ENCODE assay signal across 24 cellular contexts in genomic region chr7:133114519-133114918, GRCh38.
"Had no signal": no experiment of that assay in that cellular context is flagged by ENCODE, and none has a peak within 500 bp of the region (broad histone marks: within the 10 kb centered on the region; RNA-seq: fewer than 3 reads in every experiment).

No MANE protein-coding gene starts in this region.

- H3K4me3 Mint-ChIP-seq: activated B cell treated with CpG ODN at 0.5 μM for 24 hours; activated CD4-positive, alpha-beta T cell treated with anti-CD3 and anti-CD28 coated beads, Interleukin-2, amount 10 ng/mL, durations not matched to agents 24 days and 14 days; activated CD8-positive, alpha-beta memory T cell treated with anti-CD3 and anti-CD28 coated beads, Interleukin-2, amount 10 ng/mL, durations not matched to agents 7 days and 5 days; activated T-cell treated with anti-CD3 and anti-CD28 coated beads, Interleukin-2, amount 50 U/mL, for 24 hours; activated T-helper 1 cell treated with anti-CD3 and anti-CD28 coated beads, Interleukin-12 subunit alpha, Interleukin-12 subunit beta, Interleukin-2, Interleukin-4 antibody, amounts not matched to agents 30 ng/mL and 10 ng/mL and 1 ng/mL, durations not matched to agents 14 hours and 24 hours and 36 hours; brain; central memory CD8-positive, alpha-beta T cell; T-helper 17 cell had no signal

- ATAC-seq: activated CD8-positive, alpha-beta memory T cell treated with anti-CD3 and anti-CD28 coated beads, Interleukin-2, amount 10 ng/mL, durations not matched to agents 7 days and 5 days; activated naive CD4-positive, alpha-beta T cell treated with anti-CD3 and anti-CD28 coated beads, Interleukin-2, amount 50 U/mL, for 72 hours; PC-3; T-helper 17 cell had no signal

- DNase-seq: activated B cell treated with CpG ODN at 0.5 μM for 24 hours; activated CD4-positive, alpha-beta T cell treated with anti-CD3 and anti-CD28 coated beads for 1 hour; activated CD4-positive, alpha-beta T cell treated with anti-CD3 and anti-CD28 coated beads, Interleukin-2, amount 10 ng/mL, durations not matched to agents 24 days and 14 days; activated CD4-positive, alpha-beta T cell treated with anti-CD3 and anti-CD28 coated beads, Interleukin-2, amount 50 U/mL, for 48 hours; activated CD8-positive, alpha-beta memory T cell treated with anti-CD3 and anti-CD28 coated beads, Interleukin-2, amount 10 ng/mL, durations not matched to agents 7 days and 5 days; activated effector memory CD4-positive, alpha-beta T cell treated with anti-CD3 and anti-CD28 coated beads, Interleukin-2, amount 50 U/mL, for 16 hours; activated naive CD4-positive, alpha-beta T cell treated with Interleukin-2 at 50 U/mL for 16 hours; activated T-cell treated with anti-CD3 and anti-CD28 coated beads, Interleukin-2, amount 50 U/mL, for 24 hours; amygdala; KBM-7; NCI-H1092; NCI-H1417; NCI-H1930; NCI-H345; NCI-H510A; NCI-H526 treated with DMSO at 0.1 percent for 48 hours; PC-3; SHP77 treated with DMSO at 0.1 percent for 48 hours; T-helper 17 cell; T-helper 9 cell had no signal

- H3K4me1 Mint-ChIP-seq: activated B cell treated with CpG ODN at 0.5 μM for 24 hours; activated CD8-positive, alpha-beta memory T cell treated with anti-CD3 and anti-CD28 coated beads, Interleukin-2, amount 10 ng/mL, durations not matched to agents 7 days and 5 days; central memory CD8-positive, alpha-beta T cell had no signal

- H3K36me3 Mint-ChIP-seq: activated CD8-positive, alpha-beta memory T cell treated with anti-CD3 and anti-CD28 coated beads, Interleukin-2, amount 10 ng/mL, durations not matched to agents 7 days and 5 days; activated naive CD4-positive, alpha-beta T cell treated with anti-CD3 and anti-CD28 coated beads, Interleukin-2, amount 50 U/mL, for 72 hours; brain had no signal

- H3K27ac Mint-ChIP-seq: activated B cell treated with CpG ODN at 0.5 μM for 24 hours; activated CD4-positive, alpha-beta T cell treated with anti-CD3 and anti-CD28 coated beads, Interleukin-2, amount 10 ng/mL, durations not matched to agents 24 days and 14 days; activated CD8-positive, alpha-beta memory T cell treated with anti-CD3 and anti-CD28 coated beads, Interleukin-2, amount 10 ng/mL, durations not matched to agents 7 days and 5 days; activated naive CD4-positive, alpha-beta T cell treated with anti-CD3 and anti-CD28 coated beads, Interleukin-2, amount 50 U/mL, for 72 hours; activated T-cell treated with anti-CD3 and anti-CD28 coated beads, Interleukin-2, amount 50 U/mL, for 24 hours; activated T-helper 1 cell treated with anti-CD3 and anti-CD28 coated beads, Interleukin-12 subunit alpha, Interleukin-12 subunit beta, Interleukin-2, Interleukin-4 antibody, amounts not matched to agents 30 ng/mL and 10 ng/mL and 1 ng/mL, durations not matched to agents 14 hours and 24 hours and 36 hours; T-helper 17 cell had no signal

- H3K9me3 Mint-ChIP-seq: activated CD4-positive, alpha-beta T cell treated with anti-CD3 and anti-CD28 coated beads, Interleukin-2, amount 10 ng/mL, durations not matched to agents 24 days and 14 days; activated naive CD4-positive, alpha-beta T cell treated with anti-CD3 and anti-CD28 coated beads, Interleukin-2, amount 50 U/mL, for 72 hours; activated T-cell treated with anti-CD3 and anti-CD28 coated beads, Interleukin-2, amount 50 U/mL, for 24 hours; activated T-helper 1 cell treated with anti-CD3 and anti-CD28 coated beads, Interleukin-12 subunit alpha, Interleukin-12 subunit beta, Interleukin-2, Interleukin-4 antibody, amounts not matched to agents 30 ng/mL and 10 ng/mL and 1 ng/mL, durations not matched to agents 14 hours and 24 hours and 36 hours; central memory CD8-positive, alpha-beta T cell had no signal
